In the genomic region with DNA sequence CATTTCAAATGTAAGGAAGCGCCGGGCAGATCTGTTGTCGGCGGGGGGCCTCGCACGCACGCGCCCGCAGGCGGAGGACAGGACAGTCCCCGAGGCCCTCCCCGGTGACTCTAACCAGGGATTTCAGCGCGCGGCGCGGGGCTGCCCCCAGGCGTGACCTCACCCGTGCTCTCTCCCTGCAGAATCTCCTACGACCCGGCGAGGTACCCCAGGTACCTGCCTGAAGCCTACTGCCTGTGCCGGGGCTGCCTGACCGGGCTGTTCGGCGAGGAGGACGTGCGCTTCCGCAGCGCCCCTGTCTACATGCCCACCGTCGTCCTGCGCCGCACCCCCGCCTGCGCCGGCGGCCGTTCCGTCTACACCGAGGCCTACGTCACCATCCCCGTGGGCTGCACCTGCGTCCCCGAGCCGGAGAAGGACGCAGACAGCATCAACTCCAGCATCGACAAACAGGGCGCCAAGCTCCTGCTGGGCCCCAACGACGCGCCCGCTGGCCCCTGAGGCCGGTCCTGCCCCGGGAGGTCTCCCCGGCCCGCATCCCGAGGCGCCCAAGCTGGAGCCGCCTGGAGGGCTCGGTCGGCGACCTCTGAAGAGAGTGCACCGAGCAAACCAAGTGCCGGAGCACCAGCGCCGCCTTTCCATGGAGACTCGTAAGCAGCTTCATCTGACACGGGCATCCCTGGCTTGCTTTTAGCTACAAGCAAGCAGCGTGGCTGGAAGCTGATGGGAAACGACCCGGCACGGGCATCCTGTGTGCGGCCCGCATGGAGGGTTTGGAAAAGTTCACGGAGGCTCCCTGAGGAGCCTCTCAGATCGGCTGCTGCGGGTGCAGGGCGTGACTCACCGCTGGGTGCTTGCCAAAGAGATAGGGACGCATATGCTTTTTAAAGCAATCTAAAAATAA, we compare ENCODE assay signal across 8 cellular contexts. TPM values are rescaled to one million over a fixed set of nuclear protein-coding genes. Genes with fewer than 3 reads are reported as not detected.
DNase-seq lines count a peak whose midpoint lies in the region; ATAC-seq, FAIRE-seq and TF ChIP-seq lines count a peak whose summit lies in the region.

No MANE protein-coding gene starts in this region.

- peak overlapping the region in 2 of 12 donors; percentile 33 to 36 for H3K27ac ChIP-seq in heart left ventricle

- intact Hi-C loops in heart left ventricle (cut with DNase I): loop anchor here in 1 of 10 donors (5.0 kb wide), 1 partner anchor 41 kb away; no protein-coding TSS in a partner anchor

- peak overlapping the region; percentile 10 to 56 (median 48) for H3K4me3 ChIP-seq in heart left ventricle

- no peaks in the 10 kb centered on the region for H3K9me3 ChIP-seq in heart left ventricle

- ATAC-seq in activated naive CD4-positive, alpha-beta T cell treated with anti-CD3 and anti-CD28 coated beads, Interleukin-2, amount 50 U/mL, for 72 hours: peak; percentile 43 to 59
- ATAC-seq in activated naive CD8-positive, alpha-beta T cell treated with anti-CD3 and anti-CD28 coated beads, Interleukin-2, amount 10 ng/mL, durations not matched to agents 7 days and 5 days (ENCODE audit: low read depth): peak; percentile 46
- ATAC-seq in heart left ventricle (peak in 3 of 4 donors; percentile 51 to 80 (median 74)), HG03565 (IDR thresholded peaks at IDR 0.05; ENCODE audit: unreplicated experiment) (no peak)

- in situ Hi-C loops in KBM-7 (cut with MboI; ENCODE audit: low pct_unique_long_range_greater_than_20kb, low sequenced_read_pairs): no loop called here

- WGBS in heart left ventricle, 4 donors: 3 to 11% (median 10%) methylated on average over 30 to 81 of the region's 81 CpGs

- TF ChIP-seq POLR2A in heart left ventricle (IDR thresholded peaks at IDR 0.05): no peak
- TF ChIP-seq POLR2A in GM12892 (IDR thresholded peaks at IDR 0.05; ENCODE audit: low read depth, low read length): no peak

- peaks cover 0 to 18% (median 14%) of the 10 kb centered on the region in 12 donors for H3K4me1 ChIP-seq in heart left ventricle

- H3K27me3 Mint-ChIP-seq in activated naive CD8-positive, alpha-beta T cell treated with anti-CD3 and anti-CD28 coated beads, Interleukin-2, amount 10 ng/mL, durations not matched to agents 7 days and 5 days: peaks cover 10% of the 10 kb centered on the region

- no peaks in the 10 kb centered on the region for H3K36me3 Mint-ChIP-seq in activated naive CD4-positive, alpha-beta T cell treated with anti-CD3 and anti-CD28 coated beads, Interleukin-2, amount 50 U/mL, for 72 hours
- no peaks in the 10 kb centered on the region for H3K36me3 Mint-ChIP-seq in activated naive CD8-positive, alpha-beta T cell treated with anti-CD3 and anti-CD28 coated beads, Interleukin-2, amount 10 ng/mL, durations not matched to agents 7 days and 5 days

- H3K36me3 ChIP-seq in heart left ventricle: no peaks in the 10 kb centered on the region

- no peak for FAIRE-seq in GM12892 (lab: Jason Lieb, UNC)

- H3K4me3 Mint-ChIP-seq in activated naive CD8-positive, alpha-beta T cell treated with anti-CD3 and anti-CD28 coated beads, Interleukin-2, amount 10 ng/mL, durations not matched to agents 7 days and 5 days: peak overlapping the region; percentile 76

- H3K27me3 ChIP-seq in heart left ventricle: peaks cover 0 to 14% (median 0%) of the 10 kb centered on the region in 9 donors

- H3K4me1 Mint-ChIP-seq in activated naive CD8-positive, alpha-beta T cell treated with anti-CD3 and anti-CD28 coated beads, Interleukin-2, amount 10 ng/mL, durations not matched to agents 7 days and 5 days: no peaks in the 10 kb centered on the region

- no peak for DNase-seq in activated naive CD4-positive, alpha-beta T cell treated with anti-CD3 and anti-CD28 coated beads, Interleukin-2, amount 50 U/mL, for 72 hours (ENCODE audit: low spot score in 2 of 2)
- DNase-seq in activated naive CD4-positive, alpha-beta T cell treated with anti-CD3 and anti-CD28 coated beads, Interleukin-2, amount 50 U/mL, for 16 hours: no peak
- DNase-seq in activated naive CD8-positive, alpha-beta T cell treated with anti-CD3 and anti-CD28 coated beads, Interleukin-2, amount 10 ng/mL, durations not matched to agents 7 days and 5 days: peak; percentile 45
- DNase-seq in heart left ventricle (peak in 3 of 5 donors; percentile 49 to 78 (median 72)), retina (peak; percentile 89), KBM-7 (no peak), GM12892 (ENCODE audit: insufficient read length) (no peak)

- H3K9me3 Mint-ChIP-seq in activated naive CD4-positive, alpha-beta T cell treated with anti-CD3 and anti-CD28 coated beads, Interleukin-2, amount 50 U/mL, for 72 hours: no peaks in the 10 kb centered on the region
- no peaks in the 10 kb centered on the region for H3K9me3 Mint-ChIP-seq in activated naive CD8-positive, alpha-beta T cell treated with anti-CD3 and anti-CD28 coated beads, Interleukin-2, amount 10 ng/mL, durations not matched to agents 7 days and 5 days

- POLR2A ChIA-PET in activated naive CD8-positive, alpha-beta T cell treated with anti-CD3 and anti-CD28 coated beads, Interleukin-2, amount 10 ng/mL, durations not matched to agents 7 days and 5 days (lab: Charles Lee): interaction anchor here (0.5 kb wide), 1 partner anchor 928 kb away, joined by 3 read pairs; no protein-coding TSS in a partner anchor

- H3K27ac Mint-ChIP-seq in activated naive CD4-positive, alpha-beta T cell treated with anti-CD3 and anti-CD28 coated beads, Interleukin-2, amount 50 U/mL, for 72 hours: no peak overlapping the region
- H3K27ac Mint-ChIP-seq in activated naive CD8-positive, alpha-beta T cell treated with anti-CD3 and anti-CD28 coated beads, Interleukin-2, amount 10 ng/mL, durations not matched to agents 7 days and 5 days: no peak overlapping the region

- TF ChIP-seq CTCF in heart left ventricle (IDR thresholded peaks at IDR 0.05): peak in 2 of 12 donors; percentile 22 to 35

RNA-seq across cellular contexts. Expression of a gene that starts 18.2 kb away (rescaled TPM):
- total RNA-seq in activated naive CD4-positive, alpha-beta T cell treated with anti-CD3 and anti-CD28 coated beads, Interleukin-2, amount 50 U/mL, for 72 hours: under 1 TPM; 0.16 to 0.41 TPM
- total RNA-seq in activated naive CD8-positive, alpha-beta T cell treated with anti-CD3 and anti-CD28 coated beads, Interleukin-2, amount 10 ng/mL, durations not matched to agents 7 days and 5 days: not detected
- 1 to 10 TPM in 4 of 9 donors, under 1 TPM in 5; 0.48 to 1.6 (median 0.95) TPM for total RNA-seq in heart left ventricle
- under 1 TPM; 0.30 to 0.44 TPM for polyA plus RNA-seq in heart left ventricle
- polyA plus RNA-seq in GM12892 (2012; ENCODE audit: missing spikeins): 2.7 TPM

RNA-seq across cellular contexts. Expression of a gene that starts 52.1 kb away (rescaled TPM):
- 10 to 100 TPM in 1 of 2 donors, 1 to 10 TPM in 1; 8.5 to 19.1 TPM for total RNA-seq in activated naive CD4-positive, alpha-beta T cell treated with anti-CD3 and anti-CD28 coated beads, Interleukin-2, amount 50 U/mL, for 72 hours
- 1 to 10 TPM; 7.1 to 9.0 TPM for total RNA-seq in activated naive CD8-positive, alpha-beta T cell treated with anti-CD3 and anti-CD28 coated beads, Interleukin-2, amount 10 ng/mL, durations not matched to agents 7 days and 5 days
- 10 to 100 TPM in 2 of 9 donors, 1 to 10 TPM in 7; 4.5 to 10.2 (median 8.3) TPM for total RNA-seq in heart left ventricle
- 1 to 10 TPM; 8.8 to 8.9 TPM for polyA plus RNA-seq in heart left ventricle
- polyA plus RNA-seq in GM12892 (2012; ENCODE audit: missing spikeins): 11.2 TPM

Comparison
In these comparisons a context has a peak if more than half of its experiments do, and no peak if none do; other contexts are left out.
1. DNase-seq: peak in activated naive CD8-positive, alpha-beta T cell treated with anti-CD3 and anti-CD28 coated beads, Interleukin-2, amount 10 ng/mL, durations not matched to agents 7 days and 5 days (single experiment), heart left ventricle (3 of 5) and retina (single experiment); none in activated naive CD4-positive, alpha-beta T cell treated with anti-CD3 and anti-CD28 coated beads, Interleukin-2, amount 50 U/mL, for 72 hours (0 of 2), activated naive CD4-positive, alpha-beta T cell treated with anti-CD3 and anti-CD28 coated beads, Interleukin-2, amount 50 U/mL, for 16 hours (single experiment), KBM-7 (single experiment) and GM12892 (single experiment).